Comparison of ENCODE assay signal across 14 cellular contexts in the genomic region with DNA sequence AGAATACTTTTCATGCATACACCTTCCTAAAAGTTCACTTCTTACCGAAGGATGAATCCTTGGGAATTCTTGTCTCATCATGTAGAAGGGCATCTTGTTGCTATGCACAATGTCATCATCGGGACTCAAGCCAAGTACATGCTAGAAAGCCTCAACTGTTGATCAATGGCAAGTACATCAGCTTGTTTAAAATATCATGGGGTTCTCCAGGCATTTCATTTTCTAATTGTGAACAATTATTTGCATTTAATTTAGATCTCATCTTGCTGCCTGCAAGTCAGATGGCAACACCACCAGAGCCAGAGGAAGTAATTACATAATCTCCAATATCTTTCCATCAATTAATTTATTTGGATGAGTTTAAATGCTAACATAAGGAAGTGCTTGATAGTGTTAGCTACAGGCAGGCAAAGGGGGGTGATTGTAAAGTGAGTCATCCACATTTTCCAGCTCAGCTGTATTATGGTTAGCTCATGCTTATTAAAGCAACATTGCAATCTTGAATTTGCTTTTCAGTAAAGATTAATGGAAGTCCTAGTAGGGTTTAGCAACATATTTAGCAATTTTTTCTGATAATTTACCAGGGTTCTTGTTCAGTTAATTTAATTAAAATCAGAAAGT.
DNase-seq lines count a peak whose midpoint lies in the region; TF ChIP-seq lines count a peak whose summit lies in the region.
"Had no signal": no experiment of that assay in that cellular context is flagged by ENCODE, and none has a peak within 500 bp of the region (broad histone marks: within the 10 kb centered on the region; RNA-seq: fewer than 3 reads in every experiment).

No MANE protein-coding gene starts in this region.

- no peaks in the 10 kb centered on the region for H3K9me3 Mint-ChIP-seq in endothelial cell (ENCODE audit: unreplicated experiment)
- H3K9me3 Mint-ChIP-seq: activated CD4-positive, alpha-beta memory T cell treated with anti-CD3 and anti-CD28 coated beads for 36 hours; stimulated activated naive CD8-positive, alpha-beta T cell treated with anti-CD3 and anti-CD28 coated beads, Interleukin-15, amount 100 ng/mL, for 72 hours had no signal

- H3K4me3 Mint-ChIP-seq in endothelial cell (ENCODE audit: unreplicated experiment) = no peak overlapping the region
- H3K4me3 Mint-ChIP-seq: activated CD4-positive, alpha-beta memory T cell treated with anti-CD3 and anti-CD28 coated beads for 36 hours; CD14-positive monocyte; stimulated activated naive CD8-positive, alpha-beta T cell treated with anti-CD3 and anti-CD28 coated beads, Interleukin-15, amount 100 ng/mL, for 72 hours had no signal

- TF ChIP-seq CTCF in endothelial cell (IDR thresholded peaks at IDR 0.05; ENCODE audit: unreplicated experiment) = no peak

- H3K36me3 Mint-ChIP-seq in endothelial cell (ENCODE audit: low read depth, unreplicated experiment) = no peaks in the 10 kb centered on the region
- H3K36me3 Mint-ChIP-seq: activated CD4-positive, alpha-beta memory T cell treated with anti-CD3 and anti-CD28 coated beads for 36 hours; CD14-positive monocyte had no signal

- H3K27ac Mint-ChIP-seq in endothelial cell (ENCODE audit: unreplicated experiment) = no peak overlapping the region
- H3K27ac Mint-ChIP-seq: activated CD4-positive, alpha-beta memory T cell treated with anti-CD3 and anti-CD28 coated beads for 36 hours; CD14-positive monocyte; stimulated activated naive CD8-positive, alpha-beta T cell treated with anti-CD3 and anti-CD28 coated beads, Interleukin-15, amount 100 ng/mL, for 72 hours had no signal

- H3K4me1 Mint-ChIP-seq in endothelial cell (ENCODE audit: unreplicated experiment) = no peaks in the 10 kb centered on the region
- H3K4me1 Mint-ChIP-seq: CD14-positive monocyte; stimulated activated naive CD8-positive, alpha-beta T cell treated with anti-CD3 and anti-CD28 coated beads, Interleukin-15, amount 100 ng/mL, for 72 hours had no signal

- DNase-seq in COLO829 (ENCODE audit: low spot score) (peak; percentile 7), NCI-H226 (peak; percentile 29), dermis blood vessel endothelial cell (peak; percentile 50), myocyte (ENCODE audit: low read depth) (peak; percentile 12), endothelial cell (ENCODE audit: low spot score) (no peak), NCI-H2107 treated with DMSO at 0.1 percent for 48 hours (lab: John Stamatoyannopoulos, UW; ENCODE audit: unreplicated experiment) (no peak), activated T-cell treated with anti-CD3 and anti-CD28 coated beads for 4 hours (no peak), medulla oblongata (ENCODE audit: extremely low spot score) (no peak)
- DNase-seq: activated CD4-positive, alpha-beta memory T cell treated with anti-CD3 and anti-CD28 coated beads for 36 hours; Peyer's patch; stimulated activated CD4-positive, alpha-beta T cell treated with anti-CD3 and anti-CD28 coated beads, Interleukin-4, amount 100 ng/mL, for 1 hour; stimulated activated naive CD8-positive, alpha-beta T cell treated with anti-CD3 and anti-CD28 coated beads, Interleukin-15, amount 100 ng/mL, for 72 hours; T-helper 9 cell had no signal

- no peaks in the 10 kb centered on the region for H3K27me3 Mint-ChIP-seq in endothelial cell (ENCODE audit: unreplicated experiment)
- H3K27me3 Mint-ChIP-seq: activated CD4-positive, alpha-beta memory T cell treated with anti-CD3 and anti-CD28 coated beads for 36 hours; stimulated activated naive CD8-positive, alpha-beta T cell treated with anti-CD3 and anti-CD28 coated beads, Interleukin-15, amount 100 ng/mL, for 72 hours had no signal

Comparison
In these comparisons a context has a peak if more than half of its experiments do, and no peak if none do; other contexts are left out.
1. DNase-seq: peak in COLO829 (single experiment), NCI-H226 (single experiment), dermis blood vessel endothelial cell (single experiment) and myocyte (single experiment); none in endothelial cell (single experiment), NCI-H2107 treated with DMSO at 0.1 percent for 48 hours (single experiment), activated T-cell treated with anti-CD3 and anti-CD28 coated beads for 4 hours (single experiment) and medulla oblongata (single experiment).